Comparison of ENCODE assay signal across 21 cellular contexts in genomic region chr11:116935089-116935488, GRCh38.
DNase-seq lines count a peak whose midpoint lies in the region; ATAC-seq, FAIRE-seq and TF ChIP-seq lines count a peak whose summit lies in the region.
"Had no signal": no experiment of that assay in that cellular context is flagged by ENCODE, and none has a peak within 500 bp of the region (broad histone marks: within the 10 kb centered on the region; RNA-seq: fewer than 3 reads in every experiment).

No MANE protein-coding gene starts in this region.

- no peaks in the 10 kb centered on the region for H3K27me3 Mint-ChIP-seq in T-helper 17 cell
- no peaks in the 10 kb centered on the region for H3K27me3 Mint-ChIP-seq in central memory CD8-positive, alpha-beta T cell
- no peaks in the 10 kb centered on the region for H3K27me3 Mint-ChIP-seq in CD4-positive, alpha-beta T cell
- H3K27me3 Mint-ChIP-seq: CD8-positive, alpha-beta memory T cell had no signal

- WGBS in heart right ventricle, 2 donors, result 95 to 100% methylated on average over 1 of the region's 1 CpG
- 100% methylated on average over 1 of the region's 1 CpG for WGBS in transverse colon (ENCODE audit: low coverage in 1 of 2), 2 donors

- intact Hi-C loops in heart right ventricle (cut with DNase I) (no loop called here), transverse colon (cut with DNase I; ENCODE audit: low total_unique reads) (no loop called here)
- intact Hi-C loops in CD4-positive, alpha-beta T cell (cut with DNase I, micrococcal nuclease), result no loop called here

- in situ Hi-C loops in transverse colon (cut with MboI; ENCODE audit: low pct_ligation_motif_present in 1 of 4, low pct_unique_long_range_greater_than_20kb in 1 of 4, low sequenced_read_pairs in 3 of 4), result no loop called here

- H3K4me1 ChIP-seq in heart right ventricle (peaks cover 0 to 42% (median 25%) of the 10 kb centered on the region in 9 donors), transverse colon (peaks cover 5 to 24% (median 15%) of the 10 kb centered on the region in 4 donors)

- H3K27ac ChIP-seq in heart right ventricle, result no peak overlapping the region
- H3K27ac ChIP-seq in transverse colon, result no peak overlapping the region
- H3K27ac ChIP-seq in CD4-positive, alpha-beta T cell (ENCODE audit: low read depth, low read length), result no peak overlapping the region
- H3K27ac ChIP-seq: A549, GM23248 had no signal

- H3K27me3 ChIP-seq in heart right ventricle (no peaks in the 10 kb centered on the region), transverse colon (no peaks in the 10 kb centered on the region)
- H3K27me3 ChIP-seq in CD4-positive, alpha-beta T cell (ENCODE audit: control insufficient read depth, insufficient read depth, low read length), result no peaks in the 10 kb centered on the region

- DNase-seq in T-helper 17 cell (no peak), heart right ventricle (no peak), transverse colon (no peak), NCI-H510A (lab: John Stamatoyannopoulos, UW) (no peak)
- no peak for DNase-seq in central memory CD8-positive, alpha-beta T cell (ENCODE audit: low spot score in 2 of 2)
- no peak for DNase-seq in CD4-positive, alpha-beta T cell
- DNase-seq: 8988T; C1 segment of cervical spinal cord; CD8-positive, alpha-beta memory T cell; DMS 273 treated with DMSO at 0.1 percent for 48 hours; DMS79; EL; GF-D8; GM23248; H7; HCEC 1CT had no signal

- no peak for TF ChIP-seq EP300 in transverse colon (IDR thresholded peaks at IDR 0.05; ENCODE audit: low read depth)

- H3K4me3 Mint-ChIP-seq in T-helper 17 cell, result no peak overlapping the region
- H3K4me3 Mint-ChIP-seq in central memory CD8-positive, alpha-beta T cell, result no peak overlapping the region
- H3K4me3 Mint-ChIP-seq in CD4-positive, alpha-beta T cell, result no peak overlapping the region

- TF ChIP-seq CTCF in heart right ventricle (IDR thresholded peaks at IDR 0.05) (no peak), transverse colon (IDR thresholded peaks at IDR 0.05) (no peak)
- TF ChIP-seq CTCF in CD4-positive, alpha-beta T cell (IDR thresholded peaks at IDR 0.05), result no peak

- no peak for TF ChIP-seq POLR2A in transverse colon (IDR thresholded peaks at IDR 0.05)

- peak; percentile 31 for FAIRE-seq in G401.6 (lab: Jason Lieb, UNC)
- FAIRE-seq: A549, D721Med, GM12891, H1 had no signal

- H3K9me3 ChIP-seq in T-helper 17 cell (ENCODE audit: control insufficient read depth, low read length, poor library complexity, severe bottlenecking) (no peaks in the 10 kb centered on the region), heart right ventricle (no peaks in the 10 kb centered on the region), transverse colon (no peaks in the 10 kb centered on the region)
- no peaks in the 10 kb centered on the region for H3K9me3 ChIP-seq in CD4-positive, alpha-beta T cell (ENCODE audit: control insufficient read depth, low read length)
- H3K9me3 ChIP-seq: A549 had no signal

- H3K36me3 Mint-ChIP-seq in T-helper 17 cell (ENCODE audit: low read depth), result peaks cover 8% of the 10 kb centered on the region
- H3K36me3 Mint-ChIP-seq in central memory CD8-positive, alpha-beta T cell (ENCODE audit: insufficient read depth), result peaks cover 15% of the 10 kb centered on the region
- H3K36me3 Mint-ChIP-seq in CD4-positive, alpha-beta T cell (ENCODE audit: low read depth), result peaks cover 21% of the 10 kb centered on the region

- CTCF ChIA-PET in CD4-positive, alpha-beta T cell (lab: Charles Lee), result no interaction called here

- no peak for ATAC-seq in T-helper 17 cell
- ATAC-seq in central memory CD8-positive, alpha-beta T cell (replicated peaks; ENCODE audit: extremely low read depth, poor library complexity, severe bottlenecking), result no peak
- no peak for ATAC-seq in heart right ventricle
- no peak for ATAC-seq in CD4-positive, alpha-beta T cell (ENCODE audit: poor library complexity)
- ATAC-seq: A549 had no signal

- H3K36me3 ChIP-seq in heart right ventricle (peaks cover 0 to 18% (median 0%) of the 10 kb centered on the region in 9 donors), transverse colon (peaks cover 0 to 2% (median 0%) of the 10 kb centered on the region in 4 donors)

- H3K27ac Mint-ChIP-seq in T-helper 17 cell, result peak overlapping the region; percentile 97
- H3K27ac Mint-ChIP-seq in central memory CD8-positive, alpha-beta T cell (ENCODE audit: low read depth), result peak overlapping the region; percentile 63
- no peak overlapping the region for H3K27ac Mint-ChIP-seq in CD4-positive, alpha-beta T cell

- POLR2A ChIA-PET in CD4-positive, alpha-beta T cell (lab: Charles Lee), result no interaction called here

- H3K4me3 ChIP-seq in heart right ventricle, result no peak overlapping the region
- no peak overlapping the region for H3K4me3 ChIP-seq in transverse colon
- H3K4me3 ChIP-seq: A549, GM23248 had no signal

- H3K9me3 Mint-ChIP-seq in central memory CD8-positive, alpha-beta T cell, result no peaks in the 10 kb centered on the region
- H3K9me3 Mint-ChIP-seq in CD4-positive, alpha-beta T cell, result peaks cover 3% of the 10 kb centered on the region
- H3K9me3 Mint-ChIP-seq: CD8-positive, alpha-beta memory T cell had no signal

- H3K4me1 Mint-ChIP-seq in T-helper 17 cell, result peaks cover 34% of the 10 kb centered on the region
- H3K4me1 Mint-ChIP-seq in central memory CD8-positive, alpha-beta T cell, result peaks cover 46% of the 10 kb centered on the region
- peaks cover 47% of the 10 kb centered on the region for H3K4me1 Mint-ChIP-seq in CD4-positive, alpha-beta T cell (ENCODE audit: low read depth)
